In genomic region chr22:25672685-25673084, GRCh38 we compare ENCODE assay signal across 1 cellular context.
TF ChIP-seq lines count a peak whose summit lies in the region.

No MANE protein-coding gene starts in this region.

TF ChIP-seq in K562, 482 proteins besides CTCF, POLR2A, EP300 and RAD21 (continued from another document):
- TF ChIP-seq USF2 (CRISPR knock-in tag; IDR thresholded peaks at IDR 0.05) (no peak), RNF2 (IDR thresholded peaks at IDR 0.05) (no peak), SIN3B (IDR thresholded peaks at IDR 0.05; ENCODE audit: low read depth) (no peak), COPS2 (conservative IDR thresholded peaks at IDR 0.05) (no peak), SAFB (IDR thresholded peaks at IDR 0.05; ENCODE audit: borderline replicate concordance, low read depth, low read length) (no peak), FIP1L1 (IDR thresholded peaks at IDR 0.05; ENCODE audit: low read depth, low read length, poor library complexity, severe bottlenecking) (no peak), ZNF583 (CRISPR knock-in tag; IDR thresholded peaks at IDR 0.05) (no peak), ZBTB8A (IDR thresholded peaks at IDR 0.05; ENCODE audit: partially characterized antibody) (no peak), MITF (IDR thresholded peaks at IDR 0.05) (no peak), CEBPG (CRISPR knock-in tag; IDR thresholded peaks at IDR 0.05) (peak; percentile 41; the same call in 1 of the 2 replicates), CEBPG (tag; conservative IDR thresholded peaks at IDR 0.05 in 1 of 2, IDR thresholded peaks at IDR 0.05 in 1 of 2) (peak; percentile 73 to 91), AFF1 (IDR thresholded peaks at IDR 0.05; ENCODE audit: low read depth in 1 of 2, partially characterized antibody in 2 of 2) (no peak), NFIX (CRISPR knock-in tag; IDR thresholded peaks at IDR 0.05; ENCODE audit: low read depth) (no peak), NBN (IDR thresholded peaks at IDR 0.05; ENCODE audit: low read depth) (no peak), ZBTB26 (CRISPR knock-in tag; IDR thresholded peaks at IDR 0.05) (no peak), ZNF518B (CRISPR knock-in tag; IDR thresholded peaks at IDR 0.05) (no peak)
